In genomic region chr7:131620673-131621609, GRCh38 we compare ENCODE assay signal across 16 cellular contexts.
A peak's percentile ranks its signal among the peaks of the same experiment; 100 is the strongest.
DNase-seq lines count a peak whose midpoint lies in the region; ATAC-seq and TF ChIP-seq lines count a peak whose summit lies in the region.
"Had no signal": no experiment of that assay in that cellular context is flagged by ENCODE, and none has a peak within 500 bp of the region (broad histone marks: within the 10 kb centered on the region; RNA-seq: fewer than 3 reads in every experiment).

No MANE protein-coding gene starts in this region.

- peaks cover 6 to 9% of the 10 kb centered on the region in 2 donors for H3K27me3 Mint-ChIP-seq in stimulated activated naive B cell treated with anti-CD40 and anti-IgM and Interleukin-4, amounts not matched to agents 10 μg/mL and 1 μg/mL and 100 μg/mL, for 72 hours

- H3K4me1 ChIP-seq in mammary epithelial cell (ENCODE audit: insufficient read depth, low read length) (peaks cover 14% of the 10 kb centered on the region), mesenchymal stem cell (ENCODE audit: control insufficient read depth, insufficient read depth, low read depth, low read length) (peaks cover 25% of the 10 kb centered on the region)
- H3K4me1 ChIP-seq: thyroid gland had no signal

- no peak overlapping the region for H3K4ac ChIP-seq in mesenchymal stem cell (ENCODE audit: low read depth in 1 of 2, low read length in 2 of 2)

- 52% methylated on average over 7 of the region's 8 CpGs for WGBS in mammary epithelial cell (ENCODE audit: low coverage, missing lambda C conversion rate)
- 56% methylated on average over 6 of the region's 8 CpGs for WGBS in mesenchymal stem cell

- H2BK5ac ChIP-seq in mesenchymal stem cell (ENCODE audit: low read depth, low read length, poor library complexity, severe bottlenecking), result no peak overlapping the region

- TF ChIP-seq CTCF in AG10803 (conservative IDR thresholded peaks at IDR 0.05; ENCODE audit: low read length) (no peak), mammary epithelial cell (conservative IDR thresholded peaks at IDR 0.05 in 1 of 2, IDR thresholded peaks at IDR 0.05 in 1 of 2; ENCODE audit: extremely low read depth in 1 of 2, insufficient read depth in 1 of 2, low read depth in 1 of 2, low read length in 2 of 2) (no peak)

- H3K27ac ChIP-seq in mammary epithelial cell (ENCODE audit: insufficient read depth, low read depth, low read length) (no peak overlapping the region), mesenchymal stem cell (ENCODE audit: low read length, poor library complexity, severe bottlenecking) (peak overlapping the region; percentile 61)
- H3K27ac ChIP-seq: foreskin keratinocyte, lower lobe of right lung, thyroid gland had no signal

- H4K8ac ChIP-seq in mesenchymal stem cell (ENCODE audit: low read length), result peak overlapping the region; percentile 55

- H3K4me1 Mint-ChIP-seq in stimulated activated naive B cell treated with anti-CD40 and anti-IgM and Interleukin-4, amounts not matched to agents 10 μg/mL and 1 μg/mL and 100 μg/mL, for 72 hours, result peaks cover 4 to 7% of the 10 kb centered on the region in 2 donors

- in situ Hi-C loops in mammary epithelial cell (cut with MboI; ENCODE audit: low sequenced_read_pairs in 2 of 2), result no loop called here

- no peak overlapping the region for H2BK15ac ChIP-seq in mesenchymal stem cell (ENCODE audit: low read depth, poor library complexity, severe bottlenecking)

- no peaks in the 10 kb centered on the region for H3K9me3 ChIP-seq in mammary epithelial cell (replicated peaks; ENCODE audit: insufficient read depth, low read length)
- H3K9me3 ChIP-seq in mesenchymal stem cell (ENCODE audit: control insufficient read depth, low read length), result no peaks in the 10 kb centered on the region
- H3K9me3 ChIP-seq: lower lobe of right lung, thyroid gland had no signal

- peak overlapping the region; percentile 45 for H4K91ac ChIP-seq in mesenchymal stem cell (ENCODE audit: low read length)

- H3K4me2 ChIP-seq in mammary epithelial cell (ENCODE audit: insufficient read depth, low read depth, low read length), result no peak overlapping the region
- no peak overlapping the region for H3K4me2 ChIP-seq in mesenchymal stem cell (ENCODE audit: low read length, poor library complexity, severe bottlenecking)

- no peak overlapping the region for H2AK5ac ChIP-seq in mesenchymal stem cell (ENCODE audit: low read length, severe bottlenecking)

- no peaks in the 10 kb centered on the region for H3K9me3 Mint-ChIP-seq in stimulated activated naive B cell treated with anti-CD40 and anti-IgM and Interleukin-4, amounts not matched to agents 10 μg/mL and 1 μg/mL and 100 μg/mL, for 72 hours

- no peak overlapping the region for H3K9ac ChIP-seq in mammary epithelial cell (ENCODE audit: insufficient read depth, low read length)
- no peak overlapping the region for H3K9ac ChIP-seq in mesenchymal stem cell (ENCODE audit: low read length)

- H2AFZ ChIP-seq in mammary epithelial cell (ENCODE audit: low read depth, low read length), result no peak overlapping the region
- no peak overlapping the region for H2AFZ ChIP-seq in mesenchymal stem cell (ENCODE audit: low read depth, low read length)

- DNase-seq in AG10803 (ENCODE audit: low read depth), result peak; percentile 38
- DNase-seq in NCI-H146 (lab: John Stamatoyannopoulos, UW), result peak; percentile 68
- DNase-seq in mammary epithelial cell, result peak; percentile 33
- DNase-seq in mesenchymal stem cell, result peak; percentile 68
- DNase-seq in NCI-H2081 treated with DMSO at 0.1 percent for 48 hours (lab: John Stamatoyannopoulos, UW), result no peak
- DNase-seq in stimulated activated naive B cell treated with anti-CD40 and anti-IgM and Interleukin-4, amounts not matched to agents 10 μg/mL and 1 μg/mL and 100 μg/mL, for 72 hours, result no peak
- DNase-seq: activated CD4-positive, alpha-beta T cell treated with anti-CD3 and anti-CD28 coated beads for 4 hours; activated gamma-delta T cell; DMS53; foreskin keratinocyte; lower lobe of right lung; NCI-H774; thyroid gland had no signal

- H3K14ac ChIP-seq in mesenchymal stem cell (ENCODE audit: low read length in 2 of 2), result no peak overlapping the region

- BruUV-seq in mammary epithelial cell (replicated peaks; lab: Mats Ljungman, UMichigan), result no TSS peak

- no peak overlapping the region for H2BK120ac ChIP-seq in mesenchymal stem cell (ENCODE audit: low read depth, low read length)

- CTCF ChIA-PET in mammary epithelial cell (lab: Charles Lee; ENCODE audit: low non-redundant PET), result no interaction called here

- H3K18ac ChIP-seq in mesenchymal stem cell (ENCODE audit: low read depth in 1 of 2, low read length in 2 of 2), result no peak overlapping the region

- no peak overlapping the region for H3K4me3 Mint-ChIP-seq in stimulated activated naive B cell treated with anti-CD40 and anti-IgM and Interleukin-4, amounts not matched to agents 10 μg/mL and 1 μg/mL and 100 μg/mL, for 72 hours

- no peaks in the 10 kb centered on the region for H3K79me1 ChIP-seq in mesenchymal stem cell (replicated peaks; ENCODE audit: low read length, poor library complexity, severe bottlenecking)

- dilution Hi-C loops in mammary epithelial cell (cut with HindIII; ENCODE audit: low sequenced_read_pairs), result no loop called here

- no peaks in the 10 kb centered on the region for H3K36me3 Mint-ChIP-seq in stimulated activated naive B cell treated with anti-CD40 and anti-IgM and Interleukin-4, amounts not matched to agents 10 μg/mL and 1 μg/mL and 100 μg/mL, for 72 hours

- intact Hi-C loops in mammary epithelial cell (cut with micrococcal nuclease), result no loop called here

- H3K4me3 ChIP-seq in AG10803 (ENCODE audit: low read length), result no peak overlapping the region
- no peak overlapping the region for H3K4me3 ChIP-seq in mammary epithelial cell (replicated peaks in 1 of 3; ENCODE audit: insufficient read depth in 1 of 3, low read depth in 2 of 3, low read length in 3 of 3)
- H3K4me3 ChIP-seq in mesenchymal stem cell (ENCODE audit: insufficient read depth in 1 of 2, low read depth in 1 of 2, low read length in 2 of 2), result no peak overlapping the region
- H3K4me3 ChIP-seq: coronary artery, lower lobe of right lung, thyroid gland had no signal

- ATAC-seq in HG03354 (IDR thresholded peaks at IDR 0.05; ENCODE audit: poor library complexity, severe bottlenecking, unreplicated experiment), result no peak
- no peak for ATAC-seq in stimulated activated naive B cell treated with anti-CD40 and anti-IgM and Interleukin-4, amounts not matched to agents 10 μg/mL and 1 μg/mL and 100 μg/mL, for 72 hours (replicated peaks)
- ATAC-seq in GM18519 (IDR thresholded peaks at IDR 0.05; ENCODE audit: low FRiP score, unreplicated experiment), result no peak
- ATAC-seq: foreskin keratinocyte had no signal

- H3K27me3 ChIP-seq in mammary epithelial cell (ENCODE audit: insufficient read depth, low read length) (no peaks in the 10 kb centered on the region), mesenchymal stem cell (ENCODE audit: control insufficient read depth in 1 of 2, insufficient read depth in 1 of 2, low read length in 2 of 2) (no peaks in the 10 kb centered on the region)
- H3K27me3 ChIP-seq: foreskin keratinocyte, thyroid gland had no signal

- no peaks in the 10 kb centered on the region for H4K20me1 ChIP-seq in mammary epithelial cell (ENCODE audit: insufficient read depth, low read length)

- H3K23ac ChIP-seq in mesenchymal stem cell (ENCODE audit: low read length in 2 of 2), result no peak overlapping the region

- H2BK12ac ChIP-seq in mesenchymal stem cell (ENCODE audit: low read length in 2 of 2), result peak overlapping the region in 1 of 2 experiments; percentile 25

- no peaks in the 10 kb centered on the region for H3K79me2 ChIP-seq in mammary epithelial cell (ENCODE audit: insufficient read depth, low read length)

- no peaks in the 10 kb centered on the region for H3K36me3 ChIP-seq in mammary epithelial cell (ENCODE audit: insufficient read depth, low read length)
- H3K36me3 ChIP-seq in mesenchymal stem cell (ENCODE audit: control insufficient read depth in 1 of 2, insufficient read depth in 2 of 2, low read depth in 1 of 2, low read length in 2 of 2), result no peaks in the 10 kb centered on the region
- H3K36me3 ChIP-seq: lower lobe of right lung, thyroid gland had no signal

- H3K27ac Mint-ChIP-seq in stimulated activated naive B cell treated with anti-CD40 and anti-IgM and Interleukin-4, amounts not matched to agents 10 μg/mL and 1 μg/mL and 100 μg/mL, for 72 hours, result no peak overlapping the region

Comparison
In these comparisons a context has a peak if more than half of its experiments do, and no peak if none do; other contexts are left out.
1. DNase-seq: peak in AG10803 (single experiment), NCI-H146 (single experiment), mammary epithelial cell (single experiment) and mesenchymal stem cell (single experiment); none in NCI-H2081 treated with DMSO at 0.1 percent for 48 hours (single experiment) and stimulated activated naive B cell treated with anti-CD40 and anti-IgM and Interleukin-4, amounts not matched to agents 10 μg/mL and 1 μg/mL and 100 μg/mL, for 72 hours (single experiment).